In genomic region chr4:147138171-147138570, GRCh38 we compare ENCODE assay signal across 29 cellular contexts.
A peak's percentile ranks its signal among the peaks of the same experiment; 100 is the strongest.
DNase-seq lines count a peak whose midpoint lies in the region; ATAC-seq and TF ChIP-seq lines count a peak whose summit lies in the region.
"Had no signal": no experiment of that assay in that cellular context is flagged by ENCODE, and none has a peak within 500 bp of the region (broad histone marks: within the 10 kb centered on the region; RNA-seq: fewer than 3 reads in every experiment).

No MANE protein-coding gene starts in this region.

- no peak overlapping the region for H3K23ac ChIP-seq in mesenchymal stem cell (ENCODE audit: low read length in 2 of 2)

- no peak overlapping the region for H2AK5ac ChIP-seq in mesenchymal stem cell (ENCODE audit: low read length, severe bottlenecking)

- no peak overlapping the region for H4K8ac ChIP-seq in mesenchymal stem cell (ENCODE audit: low read length)

- no peak overlapping the region for H3K4me3 Mint-ChIP-seq in chondrocyte (ENCODE audit: unreplicated experiment)
- H3K4me3 Mint-ChIP-seq in activated CD4-positive, alpha-beta memory T cell treated with anti-CD3 and anti-CD28 coated beads for 36 hours = no peak overlapping the region
- H3K4me3 Mint-ChIP-seq: activated CD8-positive, alpha-beta T cell treated with anti-CD3 and anti-CD28 coated beads, Interleukin-2, amount 10 ng/mL, durations not matched to agents 7 days and 5 days; activated naive CD8-positive, alpha-beta T cell treated with anti-CD3 and anti-CD28 coated beads for 36 hours; memory B cell; stimulated activated naive CD8-positive, alpha-beta T cell treated with anti-CD3 and anti-CD28 coated beads, Interleukin-15, amount 100 ng/mL, for 72 hours had no signal

- H3K4me1 Mint-ChIP-seq in chondrocyte (ENCODE audit: low read depth) = peaks cover 52% of the 10 kb centered on the region
- no peaks in the 10 kb centered on the region for H3K4me1 Mint-ChIP-seq in activated CD4-positive, alpha-beta memory T cell treated with anti-CD3 and anti-CD28 coated beads for 36 hours (ENCODE audit: low read depth)
- H3K4me1 Mint-ChIP-seq: activated naive CD8-positive, alpha-beta T cell treated with anti-CD3 and anti-CD28 coated beads for 36 hours; memory B cell; stimulated activated naive CD8-positive, alpha-beta T cell treated with anti-CD3 and anti-CD28 coated beads, Interleukin-15, amount 100 ng/mL, for 72 hours had no signal

- DNase-seq in left ventricle myocardium inferior (no peak), left cardiac atrium (no peak), chondrocyte (ENCODE audit: low spot score) (no peak), mesenchymal stem cell (peak; percentile 54), H4 (ENCODE audit: low spot score) (no peak), DMS 273 (lab: John Stamatoyannopoulos, UW; ENCODE audit: unreplicated experiment) (no peak)
- no peak for DNase-seq in activated CD4-positive, alpha-beta memory T cell treated with anti-CD3 and anti-CD28 coated beads for 36 hours
- DNase-seq: activated CD4-positive, alpha-beta T cell treated with anti-CD3 and anti-CD28 coated beads for 1 hour; activated CD8-positive, alpha-beta T cell treated with anti-CD3 and anti-CD28 coated beads, Interleukin-2, amount 10 ng/mL, durations not matched to agents 7 days and 5 days; activated effector memory CD4-positive, alpha-beta T cell treated with Interleukin-2 at 50 U/mL for 16 hours; activated naive CD8-positive, alpha-beta T cell treated with anti-CD3 and anti-CD28 coated beads for 36 hours; activated T-cell treated with anti-CD3 and anti-CD28 coated beads for 4 hours; DMS53; foreskin keratinocyte; KBM-7; MM.1S; NCI-H1417; NCI-H2107; PC-3; psoas muscle; stimulated activated naive CD8-positive, alpha-beta T cell treated with anti-CD3 and anti-CD28 coated beads, Interleukin-15, amount 100 ng/mL, for 72 hours; T-helper 2 cell had no signal

- no peak overlapping the region for H3K4me3 ChIP-seq in left ventricle myocardium inferior
- H3K4me3 ChIP-seq in mesenchymal stem cell (ENCODE audit: insufficient read depth in 1 of 2, low read depth in 1 of 2, low read length in 2 of 2) = no peak overlapping the region
- H3K4me3 ChIP-seq: HAP-1, psoas muscle, skin epidermis, vagina had no signal

- CTCF ChIA-PET in activated CD4-positive, alpha-beta memory T cell treated with anti-CD3 and anti-CD28 coated beads for 36 hours (lab: Charles Lee) = interaction anchor here (0.6 kb wide), 1 partner anchor 596 kb away, joined by 3 read pairs; no protein-coding TSS in a partner anchor

- H3K36me3 Mint-ChIP-seq in chondrocyte (ENCODE audit: low read depth) = peaks cover 2% of the 10 kb centered on the region
- no peaks in the 10 kb centered on the region for H3K36me3 Mint-ChIP-seq in activated CD4-positive, alpha-beta memory T cell treated with anti-CD3 and anti-CD28 coated beads for 36 hours
- H3K36me3 Mint-ChIP-seq: activated naive CD8-positive, alpha-beta T cell treated with anti-CD3 and anti-CD28 coated beads for 36 hours; memory B cell had no signal

- H3K36me3 ChIP-seq in left ventricle myocardium inferior (no peaks in the 10 kb centered on the region), mesenchymal stem cell (ENCODE audit: control insufficient read depth in 1 of 2, insufficient read depth in 2 of 2, low read depth in 1 of 2, low read length in 2 of 2) (no peaks in the 10 kb centered on the region)
- H3K36me3 ChIP-seq: HAP-1, neutrophil, vagina had no signal

- no peak overlapping the region for H4K91ac ChIP-seq in mesenchymal stem cell (ENCODE audit: low read length)

- H3K4me2 ChIP-seq in mesenchymal stem cell (ENCODE audit: low read length, poor library complexity, severe bottlenecking) = no peak overlapping the region

- H3K27me3 Mint-ChIP-seq in chondrocyte (ENCODE audit: low read depth) = no peaks in the 10 kb centered on the region
- H3K27me3 Mint-ChIP-seq in activated CD4-positive, alpha-beta memory T cell treated with anti-CD3 and anti-CD28 coated beads for 36 hours = peaks cover 9% of the 10 kb centered on the region

- H3K18ac ChIP-seq in mesenchymal stem cell (ENCODE audit: low read depth in 1 of 2, low read length in 2 of 2) = no peak overlapping the region

- intact Hi-C loops in left ventricle myocardium inferior (cut with micrococcal nuclease) = no loop called here
- intact Hi-C loops in left cardiac atrium (cut with DNase I) = no loop called here
- intact Hi-C loops in activated CD4-positive, alpha-beta memory T cell treated with anti-CD3 and anti-CD28 coated beads for 36 hours (cut with micrococcal nuclease) = no loop called here

- H2BK5ac ChIP-seq in mesenchymal stem cell (ENCODE audit: low read depth, low read length, poor library complexity, severe bottlenecking) = no peak overlapping the region

- POLR2A ChIA-PET in activated CD4-positive, alpha-beta memory T cell treated with anti-CD3 and anti-CD28 coated beads for 36 hours (lab: Charles Lee) = no interaction called here

- no peak overlapping the region for H3K4ac ChIP-seq in mesenchymal stem cell (ENCODE audit: low read depth in 1 of 2, low read length in 2 of 2)

- H2BK15ac ChIP-seq in mesenchymal stem cell (ENCODE audit: low read depth, poor library complexity, severe bottlenecking) = no peak overlapping the region

- no peak for TF ChIP-seq CTCF in left ventricle myocardium inferior (IDR thresholded peaks at IDR 0.05; ENCODE audit: borderline replicate concordance)
- TF ChIP-seq CTCF in chondrocyte (IDR thresholded peaks at IDR 0.05) = no peak

- H2BK120ac ChIP-seq in mesenchymal stem cell (ENCODE audit: low read depth, low read length) = no peak overlapping the region

- H3K9me3 ChIP-seq in left ventricle myocardium inferior (replicated peaks) (no peaks in the 10 kb centered on the region), mesenchymal stem cell (ENCODE audit: control insufficient read depth, low read length) (no peaks in the 10 kb centered on the region)
- H3K9me3 ChIP-seq: HAP-1, neutrophil, psoas muscle, vagina had no signal

- H3K4me1 ChIP-seq in left ventricle myocardium inferior (no peaks in the 10 kb centered on the region), mesenchymal stem cell (ENCODE audit: control insufficient read depth, insufficient read depth, low read depth, low read length) (no peaks in the 10 kb centered on the region)
- H3K4me1 ChIP-seq: foreskin keratinocyte, HAP-1, psoas muscle, vagina had no signal

- no peak overlapping the region for H2BK12ac ChIP-seq in mesenchymal stem cell (ENCODE audit: low read length in 2 of 2)

- peaks cover 2% of the 10 kb centered on the region for H3K9me3 Mint-ChIP-seq in chondrocyte (ENCODE audit: low read depth)
- no peaks in the 10 kb centered on the region for H3K9me3 Mint-ChIP-seq in activated CD4-positive, alpha-beta memory T cell treated with anti-CD3 and anti-CD28 coated beads for 36 hours
- H3K9me3 Mint-ChIP-seq: activated naive CD8-positive, alpha-beta T cell treated with anti-CD3 and anti-CD28 coated beads for 36 hours; memory B cell; stimulated activated naive CD8-positive, alpha-beta T cell treated with anti-CD3 and anti-CD28 coated beads, Interleukin-15, amount 100 ng/mL, for 72 hours had no signal

- H2AFZ ChIP-seq in mesenchymal stem cell (ENCODE audit: low read depth, low read length) = no peak overlapping the region

- no peak overlapping the region for H3K14ac ChIP-seq in mesenchymal stem cell (ENCODE audit: low read length in 2 of 2)

- no peak overlapping the region for H3K9ac ChIP-seq in mesenchymal stem cell (ENCODE audit: low read length)

- ATAC-seq in left cardiac atrium (no peak), HG03175 (IDR thresholded peaks at IDR 0.05; ENCODE audit: unreplicated experiment) (no peak)
- ATAC-seq: activated CD8-positive, alpha-beta T cell treated with anti-CD3 and anti-CD28 coated beads, Interleukin-2, amount 10 ng/mL, durations not matched to agents 7 days and 5 days; foreskin keratinocyte; PC-3; psoas muscle; stimulated activated naive CD8-positive, alpha-beta T cell treated with anti-CD3 and anti-CD28 coated beads, Interleukin-15, amount 100 ng/mL, for 72 hours had no signal

- peak overlapping the region; percentile 59 for H3K27ac Mint-ChIP-seq in chondrocyte (ENCODE audit: unreplicated experiment)
- no peak overlapping the region for H3K27ac Mint-ChIP-seq in activated CD4-positive, alpha-beta memory T cell treated with anti-CD3 and anti-CD28 coated beads for 36 hours
- H3K27ac Mint-ChIP-seq: activated CD8-positive, alpha-beta T cell treated with anti-CD3 and anti-CD28 coated beads, Interleukin-2, amount 10 ng/mL, durations not matched to agents 7 days and 5 days; activated naive CD8-positive, alpha-beta T cell treated with anti-CD3 and anti-CD28 coated beads for 36 hours; memory B cell had no signal

- H3K27me3 ChIP-seq in left ventricle myocardium inferior (ENCODE audit: low read depth) (no peaks in the 10 kb centered on the region), mesenchymal stem cell (ENCODE audit: control insufficient read depth in 1 of 2, insufficient read depth in 1 of 2, low read length in 2 of 2) (no peaks in the 10 kb centered on the region)
- H3K27me3 ChIP-seq: neutrophil, vagina had no signal

- 81% methylated on average over 2 of the region's 2 CpGs for WGBS in mesenchymal stem cell

- H3K27ac ChIP-seq in left ventricle myocardium inferior (replicated peaks) (peak overlapping the region; percentile 74), mesenchymal stem cell (ENCODE audit: low read length, poor library complexity, severe bottlenecking) (no peak overlapping the region)
- H3K27ac ChIP-seq: 22Rv1, foreskin keratinocyte, neutrophil, psoas muscle, vagina had no signal

- H3K79me1 ChIP-seq in mesenchymal stem cell (replicated peaks; ENCODE audit: low read length, poor library complexity, severe bottlenecking) = no peaks in the 10 kb centered on the region
